Comparison of ENCODE assay signal across 30 cellular contexts in the genomic region with DNA sequence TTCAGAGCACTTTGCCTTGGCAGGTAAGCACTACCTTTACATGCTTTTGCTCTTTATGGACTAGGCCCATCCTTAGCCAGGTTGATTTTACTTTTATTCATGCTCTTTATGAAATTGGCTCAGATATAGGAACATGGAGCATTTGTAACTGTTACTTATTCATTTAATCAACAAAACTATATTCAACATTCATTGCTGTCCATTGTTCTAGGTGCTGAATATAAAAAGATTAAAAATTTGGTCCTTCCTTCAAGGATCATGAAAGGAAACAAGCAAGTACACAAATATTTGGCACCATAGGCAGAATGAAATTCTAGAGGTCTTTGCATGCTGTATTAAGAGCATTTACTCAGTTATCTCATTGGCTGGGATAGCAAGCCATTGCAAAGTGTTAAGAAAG.
"Had no signal": no experiment of that assay in that cellular context is flagged by ENCODE, and none has a peak within 500 bp of the region (broad histone marks: within the 10 kb centered on the region; RNA-seq: fewer than 3 reads in every experiment).

No MANE protein-coding gene starts in this region.

- DNase-seq: activated CD4-positive, alpha-beta memory T cell treated with anti-CD3 and anti-CD28 coated beads, Interleukin-2, amount 10 ng/mL, durations not matched to agents 7 days and 5 days; activated CD4-positive, alpha-beta T cell treated with anti-CD3 and anti-CD28 coated beads for 36 hours; activated CD4-positive, alpha-beta T cell treated with anti-CD3 and anti-CD28 coated beads, Interleukin-2, amount 10 ng/mL, durations not matched to agents 24 days and 14 days; activated CD4-positive, CD25-positive, alpha-beta regulatory T cell; activated CD4-positive, CD25-positive, alpha-beta regulatory T cell treated with anti-CD3 and anti-CD28 coated beads, Interleukin-2, amount 50 U/mL, for 72 hours; activated CD8-positive, alpha-beta memory T cell treated with anti-CD3 and anti-CD28 coated beads, Interleukin-2, amount 50 U/mL, for 48 hours; activated gamma-delta T cell; activated naive CD4-positive, alpha-beta T cell; activated naive CD4-positive, alpha-beta T cell treated with anti-CD3 and anti-CD28 coated beads, Interleukin-2, amount 10 ng/mL, durations not matched to agents 7 days and 5 days; activated naive CD8-positive, alpha-beta T cell treated with anti-CD3 and anti-CD28 coated beads, Interleukin-2, amount 10 ng/mL, durations not matched to agents 7 days and 5 days; activated T-cell treated with anti-CD3 and anti-CD28 coated beads for 4 hours; activated T-cell treated with anti-CD3 and anti-CD28 coated beads, Interleukin-2, amount 50 U/mL, for 24 hours; activated T-cell treated with anti-CD3 and anti-CD28 coated beads, Interleukin-2, amount 50 U/mL, for 72 hours; central memory CD4-positive, alpha-beta T cell; cerebellar nuclear complex; colonic mucosa; effector CD8-positive, alpha-beta T cell; esophagus squamous epithelium; foreskin melanocyte; heart right ventricle; T1000 had no signal

- H3K4me3 ChIP-seq: ascending aorta, breast epithelium, cardiac muscle cell, colonic mucosa, esophagus squamous epithelium, gastroesophageal sphincter, heart right ventricle, hepatocyte had no signal

- H3K4me2 ChIP-seq: hepatocyte had no signal

- H3K9me3 ChIP-seq: ascending aorta, breast epithelium, colonic mucosa, esophagus squamous epithelium, gastroesophageal sphincter, heart right ventricle had no signal

- H3K27ac ChIP-seq: ascending aorta, cardiac muscle cell, colonic mucosa, epithelial cell of prostate, esophagus squamous epithelium, gastroesophageal sphincter, heart right ventricle, hepatocyte had no signal

- FAIRE-seq: endometrium, endothelial cell of umbilical vein had no signal

- H3K4me1 ChIP-seq: ascending aorta, colonic mucosa had no signal

- ATAC-seq: activated CD4-positive, alpha-beta T cell treated with anti-CD3 and anti-CD28 coated beads for 36 hours; activated naive CD4-positive, alpha-beta T cell treated with anti-CD3 and anti-CD28 coated beads, Interleukin-2, amount 50 U/mL, for 72 hours; activated T-cell treated with anti-CD3 and anti-CD28 coated beads, Interleukin-2, amount 50 U/mL, for 72 hours; gastroesophageal sphincter; heart right ventricle had no signal
